Comparison of ENCODE assay signal across 1 cellular context in genomic region chr22:42805016-42805997, GRCh38.
A peak's percentile ranks its signal among the peaks of the same experiment; 100 is the strongest.
TF ChIP-seq lines count a peak whose summit lies in the region.

No MANE protein-coding gene starts in this region.

TF ChIP-seq in HepG2, 621 proteins besides CTCF, POLR2A, EP300 and RAD21 (continued from another document):
- TF ChIP-seq ZBTB7A (CRISPR knock-in tag; IDR thresholded peaks at IDR 0.05) (no peak), MXD3 (CRISPR knock-in tag; IDR thresholded peaks at IDR 0.05) (no peak), PCBP2 (optimal IDR thresholded peaks at IDR 0.05; ENCODE audit: low read depth, low read length, poor library complexity, severe bottlenecking) (no peak), ZFP62 (CRISPR knock-in tag; IDR thresholded peaks at IDR 0.05) (no peak), ZNF496 (CRISPR knock-in tag; IDR thresholded peaks at IDR 0.05; ENCODE audit: insufficient replicate concordance) (no peak), ZNF790 (CRISPR knock-in tag; IDR thresholded peaks at IDR 0.05; ENCODE audit: borderline replicate concordance) (no peak), HNRNPUL1 (IDR thresholded peaks at IDR 0.05; ENCODE audit: low read depth, low read length) (no peak), NRL (CRISPR knock-in tag; IDR thresholded peaks at IDR 0.05; ENCODE audit: borderline replicate concordance) (peak; percentile 61; the same call in 1 of the 2 replicates), ZNF350 (CRISPR knock-in tag; IDR thresholded peaks at IDR 0.05; ENCODE audit: borderline replicate concordance, low read depth) (peak; percentile 69), ZNF317 (CRISPR knock-in tag; IDR thresholded peaks at IDR 0.05) (no peak), ZNF629 (CRISPR knock-in tag; conservative IDR thresholded peaks at IDR 0.05) (no peak), CENPX (CRISPR knock-in tag; IDR thresholded peaks at IDR 0.05) (no peak), ZNF724P (CRISPR knock-in tag; IDR thresholded peaks at IDR 0.05; ENCODE audit: borderline replicate concordance) (no peak), SMARCE1 (IDR thresholded peaks at IDR 0.05; ENCODE audit: borderline replicate concordance) (no peak), ZFP1 (CRISPR knock-in tag; IDR thresholded peaks at IDR 0.05) (peak; percentile 17; the same call in 1 of the 2 replicates), ZNF251 (CRISPR knock-in tag; IDR thresholded peaks at IDR 0.05) (no peak), ATAD3A (CRISPR knock-in tag; IDR thresholded peaks at IDR 0.05) (no peak), MXD1 (CRISPR knock-in tag; IDR thresholded peaks at IDR 0.05) (0 out of 2 replicates have a peak, but pooled peaks have one; percentile 32), ZFP82 (CRISPR knock-in tag; IDR thresholded peaks at IDR 0.05; ENCODE audit: borderline replicate concordance) (no peak), ZNF614 (CRISPR knock-in tag; IDR thresholded peaks at IDR 0.05; ENCODE audit: borderline replicate concordance) (no peak), ZNF30 (CRISPR knock-in tag; IDR thresholded peaks at IDR 0.05) (no peak), JUNB (CRISPR knock-in tag; IDR thresholded peaks at IDR 0.05; ENCODE audit: borderline replicate concordance) (no peak), PLSCR1 (CRISPR knock-in tag; IDR thresholded peaks at IDR 0.05; ENCODE audit: borderline replicate concordance) (no peak), RXRB (CRISPR knock-in tag; IDR thresholded peaks at IDR 0.05; ENCODE audit: borderline replicate concordance) (peak; percentile 85), ZNF530 (CRISPR knock-in tag; IDR thresholded peaks at IDR 0.05; ENCODE audit: low read depth) (no peak), ZNF589 (CRISPR knock-in tag; conservative IDR thresholded peaks at IDR 0.05) (no peak), ZNF672 (CRISPR knock-in tag; IDR thresholded peaks at IDR 0.05) (no peak), GABPA (IDR thresholded peaks at IDR 0.05; ENCODE audit: low read depth, low read length) (no peak), GABPA (CRISPR knock-in tag; IDR thresholded peaks at IDR 0.05; ENCODE audit: low read depth) (peak; percentile 42), POGK (CRISPR knock-in tag; conservative IDR thresholded peaks at IDR 0.05) (no peak), ATF7 (IDR thresholded peaks at IDR 0.05) (no peak), ATF7 (CRISPR knock-in tag; IDR thresholded peaks at IDR 0.05) (no peak), ZNF333 (CRISPR knock-in tag; IDR thresholded peaks at IDR 0.05; ENCODE audit: borderline replicate concordance) (no peak), MIER3 (CRISPR knock-in tag; IDR thresholded peaks at IDR 0.05; ENCODE audit: borderline replicate concordance) (peak; percentile 24; the same call in 1 of the 2 replicates), ZNF143 (CRISPR knock-in tag; IDR thresholded peaks at IDR 0.05) (no peak), ZNF746 (CRISPR knock-in tag; IDR thresholded peaks at IDR 0.05) (no peak), SUZ12 (IDR thresholded peaks at IDR 0.05; ENCODE audit: low read depth, low read length) (no peak), ZSCAN21 (CRISPR knock-in tag; IDR thresholded peaks at IDR 0.05; ENCODE audit: borderline replicate concordance) (no peak), ZNF264 (CRISPR knock-in tag; IDR thresholded peaks at IDR 0.05) (no peak), ZNF501 (CRISPR knock-in tag; IDR thresholded peaks at IDR 0.05) (no peak), ZNF253 (CRISPR knock-in tag; IDR thresholded peaks at IDR 0.05; ENCODE audit: borderline replicate concordance) (no peak), TRIM22 (IDR thresholded peaks at IDR 0.05) (no peak), ZNF24 (IDR thresholded peaks at IDR 0.05) (no peak)
- TF ChIP-seq, protein P1, sequence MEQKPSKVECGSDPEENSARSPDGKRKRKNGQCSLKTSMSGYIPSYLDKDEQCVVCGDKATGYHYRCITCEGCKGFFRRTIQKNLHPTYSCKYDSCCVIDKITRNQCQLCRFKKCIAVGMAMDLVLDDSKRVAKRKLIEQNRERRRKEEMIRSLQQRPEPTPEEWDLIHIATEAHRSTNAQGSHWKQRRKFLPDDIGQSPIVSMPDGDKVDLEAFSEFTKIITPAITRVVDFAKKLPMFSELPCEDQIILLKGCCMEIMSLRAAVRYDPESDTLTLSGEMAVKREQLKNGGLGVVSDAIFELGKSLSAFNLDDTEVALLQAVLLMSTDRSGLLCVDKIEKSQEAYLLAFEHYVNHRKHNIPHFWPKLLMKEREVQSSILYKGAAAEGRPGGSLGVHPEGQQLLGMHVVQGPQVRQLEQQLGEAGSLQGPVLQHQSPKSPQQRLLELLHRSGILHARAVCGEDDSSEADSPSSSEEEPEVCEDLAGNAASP (CRISPR knock-in tag; IDR thresholded peaks at IDR 0.05; ENCODE audit: borderline replicate concordance): peak; percentile 77; the same call in 1 of the 2 replicates
- TF ChIP-seq, protein P2, sequence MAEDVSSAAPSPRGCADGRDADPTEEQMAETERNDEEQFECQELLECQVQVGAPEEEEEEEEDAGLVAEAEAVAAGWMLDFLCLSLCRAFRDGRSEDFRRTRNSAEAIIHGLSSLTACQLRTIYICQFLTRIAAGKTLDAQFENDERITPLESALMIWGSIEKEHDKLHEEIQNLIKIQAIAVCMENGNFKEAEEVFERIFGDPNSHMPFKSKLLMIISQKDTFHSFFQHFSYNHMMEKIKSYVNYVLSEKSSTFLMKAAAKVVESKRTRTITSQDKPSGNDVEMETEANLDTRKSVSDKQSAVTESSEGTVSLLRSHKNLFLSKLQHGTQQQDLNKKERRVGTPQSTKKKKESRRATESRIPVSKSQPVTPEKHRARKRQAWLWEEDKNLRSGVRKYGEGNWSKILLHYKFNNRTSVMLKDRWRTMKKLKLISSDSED (CRISPR knock-in tag; IDR thresholded peaks at IDR 0.05): no peak
- TF ChIP-seq, protein P3, sequence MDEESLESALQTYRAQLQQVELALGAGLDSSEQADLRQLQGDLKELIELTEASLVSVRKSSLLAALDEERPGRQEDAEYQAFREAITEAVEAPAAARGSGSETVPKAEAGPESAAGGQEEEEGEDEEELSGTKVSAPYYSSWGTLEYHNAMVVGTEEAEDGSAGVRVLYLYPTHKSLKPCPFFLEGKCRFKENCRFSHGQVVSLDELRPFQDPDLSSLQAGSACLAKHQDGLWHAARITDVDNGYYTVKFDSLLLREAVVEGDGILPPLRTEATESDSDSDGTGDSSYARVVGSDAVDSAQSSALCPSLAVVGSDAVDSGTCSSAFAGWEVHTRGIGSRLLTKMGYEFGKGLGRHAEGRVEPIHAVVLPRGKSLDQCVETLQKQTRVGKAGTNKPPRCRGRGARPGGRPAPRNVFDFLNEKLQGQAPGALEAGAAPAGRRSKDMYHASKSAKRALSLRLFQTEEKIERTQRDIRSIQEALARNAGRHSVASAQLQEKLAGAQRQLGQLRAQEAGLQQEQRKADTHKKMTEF (CRISPR knock-in tag; IDR thresholded peaks at IDR 0.05): peak; percentile 82
